21 cellular contexts compared by ENCODE assay signal in the genomic region with DNA sequence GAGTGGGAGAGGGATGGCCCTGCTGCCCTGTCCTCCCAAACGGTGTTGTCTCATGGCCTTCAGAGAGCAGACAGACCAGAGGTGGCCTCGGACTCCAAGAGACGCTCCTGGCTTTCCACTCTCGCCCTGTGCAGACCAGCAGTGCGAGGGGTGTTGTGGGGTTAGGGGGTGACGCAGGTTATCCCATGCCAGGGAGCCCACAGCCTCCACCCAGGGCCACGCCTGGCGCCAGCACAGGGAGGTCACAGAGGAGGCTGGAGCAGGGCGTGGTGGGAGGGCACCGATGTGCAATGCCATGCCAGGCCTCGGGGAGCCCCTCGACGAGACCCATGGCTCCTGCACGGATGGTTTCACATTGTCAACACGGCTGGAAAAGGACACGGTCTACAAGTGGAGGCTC. TPM values are rescaled to one million over a fixed set of nuclear protein-coding genes. Genes with fewer than 3 reads are reported as not detected.
DNase-seq lines count a peak whose midpoint lies in the region; ATAC-seq and TF ChIP-seq lines count a peak whose summit lies in the region.
"Had no signal": no experiment of that assay in that cellular context is flagged by ENCODE, and none has a peak within 500 bp of the region (broad histone marks: within the 10 kb centered on the region; RNA-seq: fewer than 3 reads in every experiment).

No MANE protein-coding gene starts in this region.

- TF ChIP-seq POLR2A in NB4 (IDR thresholded peaks at IDR 0.05; ENCODE audit: extremely low read depth, insufficient read length) (no peak), right lobe of liver (IDR thresholded peaks at IDR 0.05) (no peak)

- DNase-seq in Caco-2 (no peak), NB4 (ENCODE audit: low read depth) (peak; percentile 13), right lobe of liver (no peak), left colon (no peak)
- no peak for DNase-seq in activated naive CD4-positive, alpha-beta T cell (lab: John Stamatoyannopoulos, UW)
- no peak for DNase-seq in stimulated activated naive CD4-positive, alpha-beta T cell treated with Interleukin-2 at 50 U/mL for 16 hours (lab: John Stamatoyannopoulos, UW)
- DNase-seq: activated CD8-positive, alpha-beta memory T cell treated with anti-CD3 and anti-CD28 coated beads for 24 hours; activated naive CD8-positive, alpha-beta T cell treated with anti-CD3 and anti-CD28 coated beads, Interleukin-2, amount 10 ng/mL, durations not matched to agents 7 days and 5 days; body of pancreas; COR-L47; glutamatergic neuron; H9; Kasumi-1; left lung; NCI-H1105; NCI-H2081; NCI-H446; T-helper 9 cell had no signal

- POLR2A ChIA-PET in Caco-2 (lab: Charles Lee) = no interaction called here

- no TSS peak for BruUV-seq in Caco-2 (replicated peaks; lab: Mats Ljungman, UMichigan)

- H3K36me3 ChIP-seq in Caco-2 (ENCODE audit: control insufficient read depth, insufficient read depth, low read length) = no peaks in the 10 kb centered on the region
- H3K36me3 ChIP-seq in right lobe of liver = no peaks in the 10 kb centered on the region
- H3K36me3 ChIP-seq: colonic mucosa, left lung had no signal

- peaks cover 8% of the 10 kb centered on the region for H3K36me3 Mint-ChIP-seq in Caco-2 (ENCODE audit: insufficient read depth, unreplicated experiment)
- H3K36me3 Mint-ChIP-seq in stimulated activated memory B cell treated with anti-CD40 and anti-IgM and Interleukin-4, amounts not matched to agents 10 μg/mL and 1 μg/mL and 100 μg/mL, for 72 hours = peaks cover 23% of the 10 kb centered on the region

- TF ChIP-seq CTCF in Caco-2 (IDR thresholded peaks at IDR 0.05; ENCODE audit: insufficient read depth in 1 of 2, low read depth in 1 of 2, low read length in 1 of 2, severe bottlenecking in 1 of 2, unreplicated experiment in 1 of 2) (no peak), NB4 (IDR thresholded peaks at IDR 0.05; ENCODE audit: low read depth, low read length) (no peak), right lobe of liver (IDR thresholded peaks at IDR 0.05) (no peak)

- H3K4me3 ChIP-seq in Caco-2 (ENCODE audit: low read depth, low read length) = no peak overlapping the region
- no peak overlapping the region for H3K4me3 ChIP-seq in NB4 (ENCODE audit: low read depth, low read length)
- H3K4me3 ChIP-seq in right lobe of liver = no peak overlapping the region
- H3K4me3 ChIP-seq: body of pancreas, colonic mucosa, left lung had no signal

- H3K4me1 ChIP-seq in Caco-2 = peaks cover 46% of the 10 kb centered on the region
- H3K4me1 ChIP-seq in right lobe of liver = peaks cover 0 to 46% (median 20%) of the 10 kb centered on the region in 4 donors

- H3K9me3 ChIP-seq in Caco-2 = no peaks in the 10 kb centered on the region
- H3K9me3 ChIP-seq in right lobe of liver = no peaks in the 10 kb centered on the region
- H3K9me3 ChIP-seq: body of pancreas, colonic mucosa, left lung had no signal

- peaks cover 37% of the 10 kb centered on the region for H3K4me1 Mint-ChIP-seq in Caco-2 (ENCODE audit: low read depth, unreplicated experiment)
- peaks cover 92% of the 10 kb centered on the region for H3K4me1 Mint-ChIP-seq in stimulated activated memory B cell treated with anti-CD40 and anti-IgM and Interleukin-4, amounts not matched to agents 10 μg/mL and 1 μg/mL and 100 μg/mL, for 72 hours

- peak overlapping the region in 2 of 3 donors; percentile 33 to 93 for H3K27ac ChIP-seq in right lobe of liver

- WGBS in right lobe of liver (ENCODE audit: insufficient coverage, low coverage, low lambda C conversion rate, missing lambda C conversion rate) = no CpG with 5 or more reads among the region's 16 CpGs

- H3K27ac Mint-ChIP-seq in Caco-2 (ENCODE audit: unreplicated experiment) = peak overlapping the region; percentile 67
- peak overlapping the region; percentile 90 for H3K27ac Mint-ChIP-seq in stimulated activated memory B cell treated with anti-CD40 and anti-IgM and Interleukin-4, amounts not matched to agents 10 μg/mL and 1 μg/mL and 100 μg/mL, for 72 hours
- H3K27ac Mint-ChIP-seq: H9 had no signal

- no peak overlapping the region for H3K4me3 Mint-ChIP-seq in Caco-2 (ENCODE audit: unreplicated experiment)
- H3K4me3 Mint-ChIP-seq in stimulated activated memory B cell treated with anti-CD40 and anti-IgM and Interleukin-4, amounts not matched to agents 10 μg/mL and 1 μg/mL and 100 μg/mL, for 72 hours = no peak overlapping the region
- H3K4me3 Mint-ChIP-seq: H9 had no signal

- intact Hi-C loops in Caco-2 (cut with micrococcal nuclease; ENCODE audit: unreplicated experiment) (loop anchor here (5.0 kb wide), 2 partner anchors 132 to 252 kb away; no protein-coding TSS in a partner anchor), right lobe of liver (cut with DNase I) (no loop called here), left colon (cut with DNase I, micrococcal nuclease) (no loop called here)

- no peaks in the 10 kb centered on the region for H3K9me3 Mint-ChIP-seq in Caco-2 (ENCODE audit: unreplicated experiment)
- no peaks in the 10 kb centered on the region for H3K9me3 Mint-ChIP-seq in stimulated activated memory B cell treated with anti-CD40 and anti-IgM and Interleukin-4, amounts not matched to agents 10 μg/mL and 1 μg/mL and 100 μg/mL, for 72 hours
- H3K9me3 Mint-ChIP-seq: H9 had no signal

- CTCF ChIA-PET in Caco-2 (lab: Charles Lee) = no interaction called here

- ATAC-seq in right lobe of liver (no peak), left colon (no peak)
- no peak for ATAC-seq in stimulated activated memory B cell treated with anti-CD40 and anti-IgM and Interleukin-4, amounts not matched to agents 10 μg/mL and 1 μg/mL and 100 μg/mL, for 72 hours
- ATAC-seq: body of pancreas, SK-N-SH treated with all-trans-retinoic acid at 6 μM for 48 hours had no signal

- H3K27me3 ChIP-seq in Caco-2 (replicated peaks; ENCODE audit: control insufficient read depth, insufficient read depth, low read length) (no peaks in the 10 kb centered on the region), right lobe of liver (no peaks in the 10 kb centered on the region)
- H3K27me3 ChIP-seq: body of pancreas, colonic mucosa, left lung had no signal

- H3K27me3 Mint-ChIP-seq in Caco-2 (ENCODE audit: insufficient read depth, unreplicated experiment) = no peaks in the 10 kb centered on the region
- no peaks in the 10 kb centered on the region for H3K27me3 Mint-ChIP-seq in stimulated activated memory B cell treated with anti-CD40 and anti-IgM and Interleukin-4, amounts not matched to agents 10 μg/mL and 1 μg/mL and 100 μg/mL, for 72 hours

RNA-seq across cellular contexts. Expression of a gene that starts 52.1 kb away (rescaled TPM):
- 43.9 and 44.5 TPM in 2 replicates for total RNA-seq in Caco-2 (2022)
- total RNA-seq in right lobe of liver = 10 to 100 TPM; 12.5 to 24.6 (median 16.9) TPM
- 10 to 100 TPM; 35.6 to 42.2 TPM for total RNA-seq in left colon
